In the genomic region with DNA sequence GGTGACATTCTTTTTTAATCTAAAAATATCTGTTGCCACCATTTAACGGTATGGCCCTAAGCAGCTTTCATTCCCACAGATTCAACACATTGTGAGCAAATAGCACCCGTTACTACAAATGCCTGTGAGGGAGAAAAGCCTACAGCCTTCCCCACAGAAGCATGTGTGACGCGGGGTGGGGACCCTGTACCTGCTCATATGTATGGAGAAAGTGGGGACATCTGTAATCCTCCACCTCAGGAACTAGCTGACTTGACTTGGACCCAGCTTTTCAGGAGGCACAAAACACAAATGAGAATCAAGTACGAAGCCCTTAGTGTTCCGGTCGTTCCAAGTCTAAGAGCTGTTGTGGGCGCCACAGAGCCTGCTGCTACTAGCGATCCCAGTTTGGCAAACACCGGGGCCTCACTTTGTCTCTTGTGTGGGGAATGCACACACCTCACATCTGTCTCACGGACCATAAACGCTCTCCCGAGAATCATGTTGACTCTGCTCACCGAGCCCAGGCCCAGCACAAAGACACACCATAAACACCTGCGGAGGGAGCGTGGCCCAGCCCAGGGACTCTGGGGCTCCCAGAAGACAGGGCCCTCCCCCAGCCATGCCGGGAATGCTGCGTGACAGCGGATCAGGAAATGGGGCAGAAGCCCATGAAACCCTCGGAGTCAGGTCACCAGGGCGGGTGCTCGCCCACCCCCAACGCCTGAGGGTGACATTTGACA, we compare ENCODE assay signal across 15 cellular contexts. TPM values are rescaled to one million over a fixed set of nuclear protein-coding genes. Genes with fewer than 3 reads are reported as not detected.
DNase-seq lines count a peak whose midpoint lies in the region; ATAC-seq, FAIRE-seq and TF ChIP-seq lines count a peak whose summit lies in the region.
"Had no signal": no experiment of that assay in that cellular context is flagged by ENCODE, and none has a peak within 500 bp of the region (broad histone marks: within the 10 kb centered on the region; RNA-seq: fewer than 3 reads in every experiment).

No MANE protein-coding gene starts in this region.

- no peak for TF ChIP-seq CTCF in brain (conservative IDR thresholded peaks at IDR 0.05)

- no peak overlapping the region for H2AK5ac ChIP-seq in trophoblast cell (ENCODE audit: low read length)

- no peak overlapping the region for H3K4me3 ChIP-seq in trophoblast cell (ENCODE audit: low read depth, low read length)
- H3K4me3 ChIP-seq: breast epithelium, skin epidermis had no signal

- H2BK120ac ChIP-seq in trophoblast cell (ENCODE audit: insufficient read depth, low read length, poor library complexity), result no peak overlapping the region

- no peak overlapping the region for H3K9ac ChIP-seq in trophoblast cell (ENCODE audit: low read length)

- H3K79me1 ChIP-seq in trophoblast cell (ENCODE audit: low read length), result no peaks in the 10 kb centered on the region

- H3K27ac Mint-ChIP-seq in brain, result peak overlapping the region; percentile 52 to 90 (median 78)

- FAIRE-seq in RCC 7860 (lab: Jason Lieb, UNC), result no peak
- FAIRE-seq: urothelium cell line had no signal

- peaks cover 67% of the 10 kb centered on the region for H3K4me1 Mint-ChIP-seq in brain

- H3K36me3 ChIP-seq in trophoblast cell (ENCODE audit: control insufficient read depth in 1 of 2, insufficient read depth in 2 of 2, low read length in 2 of 2), result no peaks in the 10 kb centered on the region
- H3K36me3 ChIP-seq: breast epithelium had no signal

- no peak overlapping the region for H3K18ac ChIP-seq in trophoblast cell (ENCODE audit: low read length)

- H3K4me2 ChIP-seq in trophoblast cell (ENCODE audit: low read length), result peak overlapping the region; percentile 41

- H3K4ac ChIP-seq in trophoblast cell (ENCODE audit: low read depth, low read length), result no peak overlapping the region

- H3K23ac ChIP-seq in trophoblast cell (ENCODE audit: low read length), result no peak overlapping the region

- H4K12ac ChIP-seq in trophoblast cell (ENCODE audit: low read depth, low read length), result no peak overlapping the region

- no peak overlapping the region for H2AFZ ChIP-seq in trophoblast cell (ENCODE audit: insufficient read depth, low read length, poor library complexity)

- H2BK5ac ChIP-seq in trophoblast cell (ENCODE audit: low read depth, low read length, poor library complexity), result no peak overlapping the region

- H4K8ac ChIP-seq in trophoblast cell (ENCODE audit: low read depth, low read length), result no peak overlapping the region

- no peaks in the 10 kb centered on the region for H3K36me3 Mint-ChIP-seq in brain

- no peaks in the 10 kb centered on the region for H3K79me2 ChIP-seq in trophoblast cell (ENCODE audit: control insufficient read depth, insufficient read depth, low read length, poor library complexity)

- no peaks in the 10 kb centered on the region for H3K27me3 ChIP-seq in trophoblast cell (ENCODE audit: insufficient read depth, low read length)
- H3K27me3 ChIP-seq: breast epithelium had no signal

- no peaks in the 10 kb centered on the region for H3K9me3 ChIP-seq in trophoblast cell (ENCODE audit: insufficient read depth, low read depth, low read length)
- H3K9me3 ChIP-seq: breast epithelium had no signal

- peak overlapping the region; percentile 17 for H4K91ac ChIP-seq in trophoblast cell (ENCODE audit: low read depth, low read length)

- no CpG with 5 or more reads among the region's 23 CpGs for WGBS in trophoblast cell (ENCODE audit: extremely low coverage, insufficient coverage, insufficient read length)

- H3K14ac ChIP-seq in trophoblast cell (ENCODE audit: low read length), result no peak overlapping the region

- H3K4me3 Mint-ChIP-seq in brain, result peak overlapping the region in 3 of 5 experiments; percentile 7 to 24 (median 18)

- DNase-seq in DMS53 (lab: John Stamatoyannopoulos, UW) (peak; percentile 95), NCI-H2029 treated with DMSO at 0.1 percent for 48 hours (lab: John Stamatoyannopoulos, UW) (peak; percentile 92), trophoblast cell (no peak), RCC 7860 (ENCODE audit: low spot score) (no peak), GDM1 (lab: John Stamatoyannopoulos, UW) (no peak)
- DNase-seq in activated CD4-positive, alpha-beta T cell treated with anti-CD3 and anti-CD28 coated beads, Interleukin-2, amount 50 U/mL, for 1 hour, result no peak
- DNase-seq: activated CD4-positive, alpha-beta T cell treated with anti-CD3 and anti-CD28 coated beads for 4 hours; activated effector memory CD4-positive, alpha-beta T cell treated with Interleukin-2 at 50 U/mL for 16 hours; AML-193 had no signal

- no peak overlapping the region for H3K27ac ChIP-seq in trophoblast cell (ENCODE audit: low read depth, low read length)
- H3K27ac ChIP-seq: breast epithelium, epithelial cell of prostate, skin epidermis had no signal

- H2BK12ac ChIP-seq in trophoblast cell (ENCODE audit: low read length), result peak overlapping the region; percentile 21

- peaks cover 6 to 10% of the 10 kb centered on the region in 2 experiments for H3K4me1 ChIP-seq in trophoblast cell (ENCODE audit: control insufficient read depth in 1 of 2, insufficient read depth in 2 of 2, low read length in 2 of 2)
- H3K4me1 ChIP-seq: breast epithelium had no signal

- no peak for ATAC-seq in GM18502 (IDR thresholded peaks at IDR 0.05; ENCODE audit: poor library complexity, unreplicated experiment)

- H3K27me3 Mint-ChIP-seq in brain, result peaks cover 4% of the 10 kb centered on the region

- peaks cover 0 to 8% (median 0%) of the 10 kb centered on the region in 5 experiments for H3K9me3 Mint-ChIP-seq in brain

RNA-seq across cellular contexts. Expression of gene DLL1, which starts 21.6 kb away (rescaled TPM):
- 22.0 TPM for polyA plus RNA-seq in brain (ENCODE audit: insufficient read depth, low read depth, low replicate concordance)
- polyA plus RNA-seq in trophoblast cell (2013), result 5.2 and 5.8 TPM in 2 replicates

RNA-seq across cellular contexts. Expression of gene FAM120B, which starts 37.2 kb away (rescaled TPM):
- 22.2 TPM for polyA plus RNA-seq in brain (ENCODE audit: insufficient read depth, low read depth, low replicate concordance)
- polyA plus RNA-seq in trophoblast cell (2013), result 17.9 and 18.0 TPM in 2 replicates

Comparison
In these comparisons a context has a peak if more than half of its experiments do, and no peak if none do; other contexts are left out.
1. DNase-seq: peak in DMS53 (single experiment) and NCI-H2029 treated with DMSO at 0.1 percent for 48 hours (single experiment); none in trophoblast cell (0 of 2), RCC 7860 (single experiment), GDM1 (single experiment) and activated CD4-positive, alpha-beta T cell treated with anti-CD3 and anti-CD28 coated beads, Interleukin-2, amount 50 U/mL, for 1 hour (single experiment).